2 cellular contexts compared by ENCODE assay signal in genomic region chr1:156429308-156430060, GRCh38.
TF ChIP-seq lines count a peak whose summit lies in the region.

No MANE protein-coding gene starts in this region.

TF ChIP-seq in IMR-90, 13 proteins besides CTCF, POLR2A, EP300 and RAD21 (continued from another document):
- TF ChIP-seq BHLHE40 (IDR thresholded peaks at IDR 0.05; ENCODE audit: low read depth, low read length) = no peak
- no peak for TF ChIP-seq MAFK (IDR thresholded peaks at IDR 0.05; ENCODE audit: low read depth, low read length)
- TF ChIP-seq FOS (IDR thresholded peaks at IDR 0.05; ENCODE audit: low read depth, low read length) = no peak
- no peak for TF ChIP-seq NFE2L2 (IDR thresholded peaks at IDR 0.05; ENCODE audit: low read depth, low read length)
- TF ChIP-seq MAZ (IDR thresholded peaks at IDR 0.05; ENCODE audit: borderline replicate concordance, low read depth, low read length) = no peak
- TF ChIP-seq USF2 (IDR thresholded peaks at IDR 0.05; ENCODE audit: low read depth, low read length) = no peak
- TF ChIP-seq RCOR1 (IDR thresholded peaks at IDR 0.05; ENCODE audit: insufficient replicate concordance, low read length) = no peak
- TF ChIP-seq SMC3 (IDR thresholded peaks at IDR 0.05; ENCODE audit: low read depth, low read length) = no peak
- TF ChIP-seq RFX5 (IDR thresholded peaks at IDR 0.05; ENCODE audit: low read depth, low read length) = no peak
- no peak for TF ChIP-seq MXI1 (IDR thresholded peaks at IDR 0.05; ENCODE audit: borderline replicate concordance, low read depth, low read length)

TF ChIP-seq in SK-N-SH, 30 proteins besides CTCF, POLR2A, EP300 and RAD21 (continued from another document):
- TF ChIP-seq TAF1 (IDR thresholded peaks at IDR 0.05; ENCODE audit: borderline replicate concordance, low read depth, low read length) (no peak), FOXJ3 (CRISPR knock-in tag; IDR thresholded peaks at IDR 0.05) (no peak), SMC3 (IDR thresholded peaks at IDR 0.05; ENCODE audit: low read depth, low read length) (no peak), RCOR1 (IDR thresholded peaks at IDR 0.05; ENCODE audit: low read length) (no peak), POLR2AphosphoS5 (IDR thresholded peaks at IDR 0.05; ENCODE audit: low read depth, low read length) (no peak), MAX (IDR thresholded peaks at IDR 0.05; ENCODE audit: low read depth) (no peak), SIN3A (IDR thresholded peaks at IDR 0.05; ENCODE audit: borderline replicate concordance, low read depth, low read length) (no peak), MXI1 (IDR thresholded peaks at IDR 0.05; ENCODE audit: low read depth, low read length) (no peak), FOXM1 (IDR thresholded peaks at IDR 0.05; ENCODE audit: low read depth) (no peak)
